ENCODE assay signal across 16 cellular contexts in genomic region chr3:59558906-59559720, GRCh38.
DNase-seq lines count a peak whose midpoint lies in the region; ATAC-seq and TF ChIP-seq lines count a peak whose summit lies in the region.
"Had no signal": no experiment of that assay in that cellular context is flagged by ENCODE, and none has a peak within 500 bp of the region (broad histone marks: within the 10 kb centered on the region; RNA-seq: fewer than 3 reads in every experiment).

No MANE protein-coding gene starts in this region.

- TF ChIP-seq CTCF in foreskin keratinocyte (conservative IDR thresholded peaks at IDR 0.05) = no peak
- no peak for TF ChIP-seq CTCF in testis (IDR thresholded peaks at IDR 0.05)

- ATAC-seq in foreskin keratinocyte (no peak), HG03097 (IDR thresholded peaks at IDR 0.05; ENCODE audit: low FRiP score, unreplicated experiment) (no peak)
- ATAC-seq: GM23338, left colon had no signal

- peaks cover 11% of the 10 kb centered on the region for H3K4me1 Mint-ChIP-seq in T-helper 1 cell treated with Interleukin-12 subunit alpha and Interleukin-12 subunit beta and Interleukin-4 antibody, amounts not matched to agents 30 μg/mL and 1 μg/mL, for 36 hours (ENCODE audit: low read depth)
- H3K4me1 Mint-ChIP-seq: activated B cell treated with CpG ODN at 0.5 μM for 24 hours, GM23338 had no signal

- no peaks in the 10 kb centered on the region for H3K9me3 ChIP-seq in testis
- H3K9me3 ChIP-seq: Peyer's patch had no signal

- no peak for TF ChIP-seq POLR2A in testis (IDR thresholded peaks at IDR 0.05)

- WGBS in testis, 2 donors = 54 to 65% methylated on average over 1 of the region's 1 CpG

- DNase-seq in NCI-H2196 (lab: John Stamatoyannopoulos, UW; ENCODE audit: unreplicated experiment) (peak; percentile 2), NCI-H2196 treated with DMSO at 0.1 percent for 48 hours (lab: John Stamatoyannopoulos, UW; ENCODE audit: unreplicated experiment) (no peak), HCEC 1CT (peak; percentile 35), foreskin keratinocyte (no peak), NCI-H526 treated with DMSO at 0.1 percent for 48 hours (lab: John Stamatoyannopoulos, UW) (no peak), testis (no peak)
- DNase-seq: activated B cell treated with CpG ODN at 0.5 μM for 24 hours; CD4-positive, alpha-beta T cell; dorsolateral prefrontal cortex; hippocampal formation; left colon; NCI-H1092 treated with DMSO at 0.1 percent for 48 hours; Peyer's patch had no signal

- H3K36me3 Mint-ChIP-seq in T-helper 1 cell treated with Interleukin-12 subunit alpha and Interleukin-12 subunit beta and Interleukin-4 antibody, amounts not matched to agents 30 μg/mL and 1 μg/mL, for 36 hours (ENCODE audit: low read depth) = peaks cover 2% of the 10 kb centered on the region

- no peak overlapping the region for H3K4me3 Mint-ChIP-seq in T-helper 1 cell treated with Interleukin-12 subunit alpha and Interleukin-12 subunit beta and Interleukin-4 antibody, amounts not matched to agents 30 μg/mL and 1 μg/mL, for 36 hours
- H3K4me3 Mint-ChIP-seq: activated B cell treated with CpG ODN at 0.5 μM for 24 hours; CD4-positive, alpha-beta T cell; GM23338 had no signal

- intact Hi-C loops in testis (cut with DNase I; ENCODE audit: low total_unique reads) = no loop called here

- H3K27ac ChIP-seq in foreskin keratinocyte = peak overlapping the region; percentile 81
- H3K27ac ChIP-seq in testis = no peak overlapping the region
- H3K27ac ChIP-seq: dorsolateral prefrontal cortex, Peyer's patch had no signal

- peaks cover 19% of the 10 kb centered on the region for H3K4me1 ChIP-seq in foreskin keratinocyte
- no peaks in the 10 kb centered on the region for H3K4me1 ChIP-seq in testis
- H3K4me1 ChIP-seq: Peyer's patch had no signal

- no peak overlapping the region for H3K4me3 ChIP-seq in testis
- H3K4me3 ChIP-seq: dorsolateral prefrontal cortex, GM23338, Peyer's patch had no signal

- peak overlapping the region; percentile 60 for H3K27ac Mint-ChIP-seq in T-helper 1 cell treated with Interleukin-12 subunit alpha and Interleukin-12 subunit beta and Interleukin-4 antibody, amounts not matched to agents 30 μg/mL and 1 μg/mL, for 36 hours
- H3K27ac Mint-ChIP-seq: activated B cell treated with CpG ODN at 0.5 μM for 24 hours; CD4-positive, alpha-beta T cell; GM23338 had no signal

- peaks cover 12% of the 10 kb centered on the region for H3K9me3 Mint-ChIP-seq in T-helper 1 cell treated with Interleukin-12 subunit alpha and Interleukin-12 subunit beta and Interleukin-4 antibody, amounts not matched to agents 30 μg/mL and 1 μg/mL, for 36 hours
- H3K9me3 Mint-ChIP-seq: activated B cell treated with CpG ODN at 0.5 μM for 24 hours; CD4-positive, alpha-beta T cell; GM23338 had no signal

- H3K27me3 ChIP-seq in foreskin keratinocyte (no peaks in the 10 kb centered on the region), testis (no peaks in the 10 kb centered on the region)
- H3K27me3 ChIP-seq: dorsolateral prefrontal cortex, Peyer's patch had no signal

- H3K36me3 ChIP-seq in testis (ENCODE audit: low read depth, missing control alignments) = no peaks in the 10 kb centered on the region
- H3K36me3 ChIP-seq: Peyer's patch had no signal

- H3K27me3 Mint-ChIP-seq in T-helper 1 cell treated with Interleukin-12 subunit alpha and Interleukin-12 subunit beta and Interleukin-4 antibody, amounts not matched to agents 30 μg/mL and 1 μg/mL, for 36 hours (ENCODE audit: low read depth) = no peaks in the 10 kb centered on the region
- H3K27me3 Mint-ChIP-seq: activated B cell treated with CpG ODN at 0.5 μM for 24 hours; CD4-positive, alpha-beta T cell had no signal

Comparison
In these comparisons a context has a peak if more than half of its experiments do, and no peak if none do; other contexts are left out.
1. DNase-seq: peak in NCI-H2196 (single experiment) and HCEC 1CT (single experiment); none in NCI-H2196 treated with DMSO at 0.1 percent for 48 hours (single experiment), foreskin keratinocyte (0 of 2), NCI-H526 treated with DMSO at 0.1 percent for 48 hours (single experiment) and testis (single experiment).